In genomic region chr19:23436318-23436717, GRCh38 we compare ENCODE assay signal across 15 cellular contexts. TPM values are rescaled to one million over a fixed set of nuclear protein-coding genes. Genes with fewer than 3 reads are reported as not detected.
DNase-seq lines count a peak whose midpoint lies in the region; ATAC-seq, FAIRE-seq and TF ChIP-seq lines count a peak whose summit lies in the region.
"Had no signal": no experiment of that assay in that cellular context is flagged by ENCODE, and none has a peak within 500 bp of the region (broad histone marks: within the 10 kb centered on the region; RNA-seq: fewer than 3 reads in every experiment).

No MANE protein-coding gene starts in this region.

- H3K27me3 ChIP-seq in K562 (ENCODE audit: control insufficient read depth in 2 of 2, insufficient read depth in 2 of 2, low read length in 2 of 2) (no peaks in the 10 kb centered on the region), small intestine (ENCODE audit: control insufficient read depth in 2 of 2, insufficient read depth in 2 of 2, low read length in 2 of 2) (no peaks in the 10 kb centered on the region), right lobe of liver (no peaks in the 10 kb centered on the region)
- H3K27me3 ChIP-seq: ascending aorta, MG63, SJCRH30 had no signal

- in situ Hi-C loops in KBM-7 (cut with MboI; ENCODE audit: low pct_unique_long_range_greater_than_20kb, low sequenced_read_pairs) (no loop called here), K562 (cut with MboI) (no loop called here)

- POLR2A ChIA-PET in activated CD4-positive, alpha-beta T cell treated with anti-CD3 and anti-CD28 coated beads, Interleukin-2, amount 10 ng/mL, durations not matched to agents 7 days and 5 days (lab: Charles Lee) = no interaction called here
- POLR2A ChIA-PET in K562 (lab: Yijun Ruan, JAX) = no interaction called here

- no peaks in the 10 kb centered on the region for H3K9me1 ChIP-seq in K562 (ENCODE audit: control insufficient read depth, insufficient read depth, low read length)

- WGBS in K562 (ENCODE audit: insufficient coverage, low coverage, missing lambda C conversion rate) = 4% methylated on average over 3 of the region's 4 CpGs
- WGBS in small intestine, 3 donors = 56 to 73% (median 70%) methylated on average over 4 of the region's 4 CpGs
- 63% methylated on average over 4 of the region's 4 CpGs for WGBS in right lobe of liver (ENCODE audit: insufficient coverage, low coverage, low lambda C conversion rate, missing lambda C conversion rate)

- H3K9ac ChIP-seq in K562 (ENCODE audit: insufficient read depth in 1 of 2, low read depth in 2 of 2, low read length in 2 of 2) = no peak overlapping the region
- H3K9ac ChIP-seq: parathyroid adenoma had no signal

- no peak for TF ChIP-seq POLR2A in K562 (conservative IDR thresholded peaks at IDR 0.05)
- no peak for TF ChIP-seq POLR2A in right lobe of liver (IDR thresholded peaks at IDR 0.05)

- H3K4me1 Mint-ChIP-seq in activated CD4-positive, alpha-beta T cell treated with anti-CD3 and anti-CD28 coated beads, Interleukin-2, amount 10 ng/mL, durations not matched to agents 7 days and 5 days = no peaks in the 10 kb centered on the region
- H3K4me1 Mint-ChIP-seq in nephron progenitor cell = no peaks in the 10 kb centered on the region
- H3K4me1 Mint-ChIP-seq: memory B cell had no signal

- no peaks in the 10 kb centered on the region for H4K20me1 ChIP-seq in K562 (replicated peaks; ENCODE audit: control insufficient read depth, insufficient read depth, low read length)

- 0 out of 6 replicates have a peak, but pooled peaks of 2 of the 3 experiments have one; percentile 13 to 20 for TF ChIP-seq CTCF in K562 (IDR thresholded peaks at IDR 0.05 in 2 of 3, conservative IDR thresholded peaks at IDR 0.05 in 1 of 3; ENCODE audit: insufficient read depth in 2 of 3, low read depth in 1 of 3, low read length in 3 of 3)
- TF ChIP-seq CTCF in nephron progenitor cell (IDR thresholded peaks at IDR 0.05) = no peak
- TF ChIP-seq CTCF in right lobe of liver (IDR thresholded peaks at IDR 0.05) = peak in 1 of 4 donors; percentile 16

- H3K79me2 ChIP-seq in K562 (ENCODE audit: control insufficient read depth, insufficient read depth, low read length) = no peaks in the 10 kb centered on the region
- H3K79me2 ChIP-seq: parathyroid adenoma had no signal

- H3K4me2 ChIP-seq in K562 (ENCODE audit: insufficient read depth, low read length) = no peak overlapping the region

- H3K27ac ChIP-seq in K562 (ENCODE audit: extremely low read depth, low read depth, low read length) (no peak overlapping the region), small intestine (ENCODE audit: low read depth in 1 of 2, low read length in 1 of 2) (no peak overlapping the region), right lobe of liver (no peak overlapping the region)
- H3K27ac ChIP-seq: ascending aorta, parathyroid adenoma, SJCRH30 had no signal

- FAIRE-seq in K562 (lab: Jason Lieb, UNC) = no peak
- no peak for FAIRE-seq in small intestine (lab: Jason Lieb, UNC)
- FAIRE-seq: endometrium had no signal

- TF ChIP-seq RAD21 in K562 (CRISPR knock-in tag; conservative IDR thresholded peaks at IDR 0.05 in 1 of 2, IDR thresholded peaks at IDR 0.05 in 1 of 2) = no peak

- peaks cover 51% of the 10 kb centered on the region for H3K9me3 Mint-ChIP-seq in activated CD4-positive, alpha-beta T cell treated with anti-CD3 and anti-CD28 coated beads, Interleukin-2, amount 10 ng/mL, durations not matched to agents 7 days and 5 days
- H3K9me3 Mint-ChIP-seq in nephron progenitor cell = peaks cover 79% of the 10 kb centered on the region

- no peak overlapping the region for H2AFZ ChIP-seq in K562 (ENCODE audit: low read depth, low read length)
- H2AFZ ChIP-seq: parathyroid adenoma had no signal

- no TSS peak for BruUV-seq in K562 (replicated peaks; lab: Mats Ljungman, UMichigan)

- H3K27me3 Mint-ChIP-seq in activated CD4-positive, alpha-beta T cell treated with anti-CD3 and anti-CD28 coated beads, Interleukin-2, amount 10 ng/mL, durations not matched to agents 7 days and 5 days = no peaks in the 10 kb centered on the region
- H3K27me3 Mint-ChIP-seq in nephron progenitor cell (ENCODE audit: low read depth, poor library complexity) = peaks cover 3% of the 10 kb centered on the region
- H3K27me3 Mint-ChIP-seq: memory B cell had no signal

- ATAC-seq in K562 = no peak
- ATAC-seq in right lobe of liver = no peak

- no peaks in the 10 kb centered on the region for H3K9me3 ChIP-seq in K562 (replicated peaks; ENCODE audit: control insufficient read depth, insufficient read depth, low read depth, low read length)
- H3K9me3 ChIP-seq in small intestine (ENCODE audit: control insufficient read depth, low read depth) = peaks cover 3% of the 10 kb centered on the region
- peaks cover 0 to 4% (median 0%) of the 10 kb centered on the region in 4 donors for H3K9me3 ChIP-seq in right lobe of liver
- H3K9me3 ChIP-seq: MG63 had no signal

- intact Hi-C loops in K562 (cut with micrococcal nuclease) = no loop called here
- intact Hi-C loops in right lobe of liver (cut with DNase I) = no loop called here

- H3K36me3 Mint-ChIP-seq in activated CD4-positive, alpha-beta T cell treated with anti-CD3 and anti-CD28 coated beads, Interleukin-2, amount 10 ng/mL, durations not matched to agents 7 days and 5 days (ENCODE audit: low read depth) = no peaks in the 10 kb centered on the region
- H3K36me3 Mint-ChIP-seq in nephron progenitor cell (ENCODE audit: low read depth) = peaks cover 14% of the 10 kb centered on the region

- peak; percentile 37 for DNase-seq in activated CD4-positive, alpha-beta T cell treated with anti-CD3 and anti-CD28 coated beads for 48 hours
- DNase-seq in activated CD4-positive, alpha-beta T cell treated with anti-CD3 and anti-CD28 coated beads, Interleukin-2, amount 10 ng/mL, durations not matched to agents 7 days and 5 days = no peak
- DNase-seq in KBM-7 (peak; percentile 24), K562 (ENCODE audit: extremely low read depth in 1 of 4, low spot score in 3 of 4) (peak in 1 of 4 experiments; percentile 10), nephron progenitor cell (peak; percentile 3), small intestine (no peak), right lobe of liver (no peak), GDM1 (lab: John Stamatoyannopoulos, UW) (no peak)
- DNase-seq: EL, MG63 had no signal

- no peak overlapping the region for H3K27ac Mint-ChIP-seq in activated CD4-positive, alpha-beta T cell treated with anti-CD3 and anti-CD28 coated beads, Interleukin-2, amount 10 ng/mL, durations not matched to agents 7 days and 5 days
- no peak overlapping the region for H3K27ac Mint-ChIP-seq in nephron progenitor cell
- H3K27ac Mint-ChIP-seq: memory B cell had no signal

- H3K4me3 ChIP-seq in K562 = no peak overlapping the region
- H3K4me3 ChIP-seq in small intestine (ENCODE audit: low read depth in 1 of 2, low read length in 2 of 2) = no peak overlapping the region
- H3K4me3 ChIP-seq in right lobe of liver = no peak overlapping the region
- H3K4me3 ChIP-seq: ascending aorta, MG63, SJCRH30 had no signal

- TF ChIP-seq EP300 in K562 (IDR thresholded peaks at IDR 0.05; ENCODE audit: low read length) = no peak

- CTCF ChIA-PET in activated CD4-positive, alpha-beta T cell treated with anti-CD3 and anti-CD28 coated beads, Interleukin-2, amount 10 ng/mL, durations not matched to agents 7 days and 5 days (lab: Charles Lee) = no interaction called here
- CTCF ChIA-PET in K562 (lab: Yijun Ruan, JAX; ENCODE audit: low intra/inter-chr PET ratio) = no interaction called here

- H3K4me3 Mint-ChIP-seq in activated CD4-positive, alpha-beta T cell treated with anti-CD3 and anti-CD28 coated beads, Interleukin-2, amount 10 ng/mL, durations not matched to agents 7 days and 5 days = no peak overlapping the region
- H3K4me3 Mint-ChIP-seq in nephron progenitor cell = no peak overlapping the region
- H3K4me3 Mint-ChIP-seq: memory B cell had no signal

- H3K36me3 ChIP-seq in K562 (ENCODE audit: control insufficient read depth, insufficient read depth, low read length) = no peaks in the 10 kb centered on the region
- H3K36me3 ChIP-seq in small intestine (ENCODE audit: control insufficient read depth in 2 of 2, insufficient read depth in 2 of 2, low read length in 2 of 2) = no peaks in the 10 kb centered on the region
- H3K36me3 ChIP-seq in right lobe of liver = no peaks in the 10 kb centered on the region
- H3K36me3 ChIP-seq: ascending aorta, MG63, SJCRH30 had no signal

- no peaks in the 10 kb centered on the region for H3K4me1 ChIP-seq in K562 (replicated peaks in 1 of 2; ENCODE audit: control insufficient read depth in 2 of 2, insufficient read depth in 2 of 2, low read length in 2 of 2)
- no peaks in the 10 kb centered on the region for H3K4me1 ChIP-seq in small intestine (ENCODE audit: control insufficient read depth in 2 of 2, insufficient read depth in 1 of 2, low read depth in 1 of 2, low read length in 1 of 2)
- H3K4me1 ChIP-seq in right lobe of liver = no peaks in the 10 kb centered on the region
- H3K4me1 ChIP-seq: ascending aorta, parathyroid adenoma, SJCRH30 had no signal

TF ChIP-seq in K562, 482 proteins besides CTCF, POLR2A, EP300 and RAD21 (continues in another document):
- TF ChIP-seq TSC22D4 (tag; IDR thresholded peaks at IDR 0.05) (no peak), ZNF75A (CRISPR knock-in tag; IDR thresholded peaks at IDR 0.05) (no peak), CREB1 (IDR thresholded peaks at IDR 0.05) (no peak), CREB1 (CRISPR knock-in tag; IDR thresholded peaks at IDR 0.05) (no peak), MIER1 (IDR thresholded peaks at IDR 0.05; ENCODE audit: low read depth) (no peak)

RNA-seq across cellular contexts. Expression of gene ZNF91, which starts 41.0 kb away (rescaled TPM):
- 10 to 100 TPM; 56.8 to 64.7 TPM for total RNA-seq in activated CD4-positive, alpha-beta T cell treated with anti-CD3 and anti-CD28 coated beads, Interleukin-2, amount 10 ng/mL, durations not matched to agents 7 days and 5 days
- total RNA-seq in K562 (2011; cell fraction: chromatin; rRNA removed; ENCODE audit: low replicate concordance) = 8.4 and 14.8 TPM in 2 replicates
- total RNA-seq in K562 (2011; cell fraction: nucleolus; rRNA removed) = 6.4 and 6.5 TPM in 2 replicates
- 9.8 and 12.1 TPM in 2 replicates for total RNA-seq in K562 (2011; cell fraction: nucleoplasm; rRNA removed)
- 2.6 TPM in 2 replicates for total RNA-seq in K562 (2014; rRNA removed)
- total RNA-seq in K562 (2014; rRNA removed; fragmentation: Illumina TruSeq; extraction: Trizol) = 5.8 TPM in 2 replicates
- total RNA-seq in K562 (2015; rRNA removed; fragmentation: Illumina TruSeq; extraction: Trizol) = 5.7 and 6.7 TPM in 2 replicates
- 4.3 TPM in 2 replicates for total RNA-seq in K562 (2021)
- 3.2 and 5.9 TPM in 2 replicates for polyA plus RNA-seq in K562 (2011; rRNA removed)
- 1.6 and 4.6 TPM in 2 replicates for polyA plus RNA-seq in K562 (2011; cell fraction: cytosol; rRNA removed)
- polyA plus RNA-seq in K562 (2011; cell fraction: nucleus; rRNA removed) = 4.1 and 10.4 TPM in 2 replicates
- polyA plus RNA-seq in K562 (2012) = 1.4 and 3.5 TPM in 2 replicates
- polyA plus RNA-seq in K562 (2014; fragmentation: Illumina TruSeq; extraction: Trizol) = 2.7 and 3.2 TPM in 2 replicates
- 1 to 10 TPM; 1.0 to 1.1 TPM for polyA plus RNA-seq in K562 (2014; fragmentation: Nextera tagmentation; extraction: Ambion mirVana)
- 2.2 and 4.4 TPM in 2 replicates for polyA plus RNA-seq in K562 (2014; rRNA removed)
- 5.5 and 11.9 TPM in 2 replicates for polyA minus RNA-seq in K562 (2011; rRNA and poly(A)+ RNA removed)
- 1.0 and 5.0 TPM in 2 replicates for polyA minus RNA-seq in K562 (2011; cell fraction: cytosol; rRNA and poly(A)+ RNA removed)
- 4.1 and 5.7 TPM in 2 replicates for polyA minus RNA-seq in K562 (2011; cell fraction: nucleus; rRNA and poly(A)+ RNA removed)
- polyA plus RNA-seq in small intestine = 10 to 100 TPM; 12.4 to 18.3 (median 13.9) TPM
- total RNA-seq in right lobe of liver = 10 to 100 TPM; 14.4 to 21.0 (median 18.3) TPM

Comparison
In these comparisons a context has a peak if more than half of its experiments do, and no peak if none do; other contexts are left out.
1. DNase-seq: peak in activated CD4-positive, alpha-beta T cell treated with anti-CD3 and anti-CD28 coated beads for 48 hours (single experiment), KBM-7 (single experiment) and nephron progenitor cell (single experiment); none in activated CD4-positive, alpha-beta T cell treated with anti-CD3 and anti-CD28 coated beads, Interleukin-2, amount 10 ng/mL, durations not matched to agents 7 days and 5 days (single experiment), small intestine (single experiment), right lobe of liver (0 of 3) and GDM1 (single experiment).